ENCODE assay signal across 9 cellular contexts in genomic region chr11:36306888-36307287, GRCh38. TPM values are rescaled to one million over a fixed set of nuclear protein-coding genes. Genes with fewer than 3 reads are reported as not detected.
DNase-seq lines count a peak whose midpoint lies in the region; ATAC-seq and TF ChIP-seq lines count a peak whose summit lies in the region.
"Had no signal": no experiment of that assay in that cellular context is flagged by ENCODE, and none has a peak within 500 bp of the region (broad histone marks: within the 10 kb centered on the region; RNA-seq: fewer than 3 reads in every experiment).

No MANE protein-coding gene starts in this region.

- ATAC-seq in GM18511 (IDR thresholded peaks at IDR 0.05; ENCODE audit: unreplicated experiment) (peak; percentile 70), foreskin keratinocyte (peak; percentile 44), HG03097 (IDR thresholded peaks at IDR 0.05; ENCODE audit: low FRiP score, unreplicated experiment) (no peak), HG02588 (IDR thresholded peaks at IDR 0.05; ENCODE audit: unreplicated experiment) (no peak)

- no peaks in the 10 kb centered on the region for H3K36me3 ChIP-seq in A673 (ENCODE audit: insufficient read depth, low read length, poor library complexity, severe bottlenecking)

- peaks cover 4% of the 10 kb centered on the region for H3K4me1 ChIP-seq in A673 (ENCODE audit: insufficient read depth, low read length, poor library complexity, severe bottlenecking)
- peaks cover 8% of the 10 kb centered on the region for H3K4me1 ChIP-seq in foreskin keratinocyte

- H3K9me3 ChIP-seq in A673 (ENCODE audit: low read depth, low read length, poor library complexity, severe bottlenecking), result no peaks in the 10 kb centered on the region

- BruUV-seq in A673 (replicated peaks; lab: Mats Ljungman, UMichigan), result no TSS peak

- CTCF ChIA-PET in A673 (lab: Charles Lee), result interaction anchor here (1.2 to 1.6 kb wide), 2 partner anchors 65 to 171 kb away, joined by 4 to 12 read pairs; no protein-coding TSS in a partner anchor

- DNase-seq in A673 (ENCODE audit: low spot score), result peak; percentile 91
- peak; percentile 54 for DNase-seq in SK-N-DZ (ENCODE audit: low spot score)
- DNase-seq in foreskin keratinocyte, result peak in 1 of 2 donors; percentile 69
- DNase-seq in COLO829 (ENCODE audit: low spot score), result no peak
- no peak for DNase-seq in NCI-H1092 treated with DMSO at 0.1 percent for 48 hours (lab: John Stamatoyannopoulos, UW)
- DNase-seq: activated CD8-positive, alpha-beta memory T cell treated with anti-CD3 and anti-CD28 coated beads for 24 hours had no signal

- intact Hi-C loops in A673 (cut with micrococcal nuclease; ENCODE audit: unreplicated experiment), result loop anchor here (1.0 to 5.0 kb wide), 3 partner anchors 65 to 185 kb away; no protein-coding TSS in a partner anchor

- POLR2A ChIA-PET in A673 (lab: Charles Lee; ENCODE audit: low non-redundant PET), result no interaction called here

- TF ChIP-seq CTCF in A673 (conservative IDR thresholded peaks at IDR 0.05; ENCODE audit: low read depth, low read length) (peak; percentile 91), foreskin keratinocyte (conservative IDR thresholded peaks at IDR 0.05) (peak; percentile 73)

- H3K27me3 ChIP-seq in A673 (replicated peaks; ENCODE audit: insufficient read depth, low read depth, low read length, poor library complexity) (no peaks in the 10 kb centered on the region), foreskin keratinocyte (no peaks in the 10 kb centered on the region)

- H3K27ac ChIP-seq in A673 (ENCODE audit: low read depth, low read length, poor library complexity, severe bottlenecking), result no peak overlapping the region
- no peak overlapping the region for H3K27ac ChIP-seq in foreskin keratinocyte

- no peak overlapping the region for H3K4me3 ChIP-seq in A673 (ENCODE audit: low read depth, low read length, poor library complexity, severe bottlenecking)

RNA-seq across cellular contexts. Expression of gene PRR5L, which starts 10.8 kb away (rescaled TPM):
- total RNA-seq in A673 (2021) (76.1 and 102 TPM in 2 replicates), foreskin keratinocyte (39.0 and 39.9 TPM in 2 replicates)
- polyA plus RNA-seq in SK-N-DZ (2014; cell fraction: cytosol; rRNA removed), result 5.0 and 14.0 TPM in 2 replicates
- polyA plus RNA-seq in SK-N-DZ (2014; cell fraction: nucleus; rRNA removed), result 2.9 and 3.7 TPM in 2 replicates
- polyA plus RNA-seq in foreskin keratinocyte, result 24.2 and 25.0 TPM in 2 replicates

RNA-seq across cellular contexts. Expression of gene COMMD9, which starts 17.7 kb away (rescaled TPM):
- 147 and 154 TPM in 2 replicates for total RNA-seq in A673 (2021)
- polyA plus RNA-seq in SK-N-DZ (2014; cell fraction: cytosol; rRNA removed), result 75.9 and 97.0 TPM in 2 replicates
- 56.0 and 62.2 TPM in 2 replicates for polyA plus RNA-seq in SK-N-DZ (2014; cell fraction: nucleus; rRNA removed)
- total RNA-seq in foreskin keratinocyte, result 51.1 and 62.8 TPM in 2 replicates
- polyA plus RNA-seq in foreskin keratinocyte, result 72.4 and 75.3 TPM in 2 replicates

Comparison
In these comparisons a context has a peak if more than half of its experiments do, and no peak if none do; other contexts are left out.
1. DNase-seq: peak in A673 (single experiment) and SK-N-DZ (single experiment); none in COLO829 (single experiment) and NCI-H1092 treated with DMSO at 0.1 percent for 48 hours (single experiment).
2. ATAC-seq: peak in GM18511 (single experiment) and foreskin keratinocyte (single experiment); none in HG03097 (single experiment) and HG02588 (single experiment).